21 cellular contexts compared by ENCODE assay signal in the genomic region with DNA sequence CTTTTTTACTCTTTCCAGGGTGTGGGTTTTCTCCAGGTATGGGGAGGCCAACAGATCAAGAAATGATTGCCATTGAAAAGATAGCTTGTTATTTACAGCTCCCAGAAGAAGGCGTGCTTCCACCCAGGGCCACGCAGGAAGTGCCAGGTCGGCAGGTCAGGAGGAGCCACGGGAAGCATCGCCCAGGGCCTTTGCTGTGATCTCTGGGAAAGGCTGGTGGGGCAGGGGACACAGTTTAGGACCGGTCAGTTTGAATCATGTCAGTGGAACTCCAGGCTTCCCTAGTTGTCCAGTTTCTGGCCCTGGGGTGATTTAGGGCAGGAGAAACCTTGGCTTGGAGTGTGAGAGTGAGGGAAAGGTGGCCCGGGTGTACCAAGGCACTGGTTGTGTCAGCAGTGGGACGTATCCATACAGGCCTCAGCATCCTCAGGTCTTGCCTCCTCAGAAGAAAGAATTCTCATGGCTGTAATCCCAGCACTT. TPM values are rescaled to one million over a fixed set of nuclear protein-coding genes. Genes with fewer than 3 reads are reported as not detected.
DNase-seq lines count a peak whose midpoint lies in the region; ATAC-seq, FAIRE-seq and TF ChIP-seq lines count a peak whose summit lies in the region.
"Had no signal": no experiment of that assay in that cellular context is flagged by ENCODE, and none has a peak within 500 bp of the region (broad histone marks: within the 10 kb centered on the region; RNA-seq: fewer than 3 reads in every experiment).

No MANE protein-coding gene starts in this region.

- CTCF ChIA-PET in HepG2 (lab: Yijun Ruan, JAX; ENCODE audit: low intra/inter-chr PET ratio, low total read pairs) = no interaction called here

- no peaks in the 10 kb centered on the region for H3K9me3 Mint-ChIP-seq in central memory CD8-positive, alpha-beta T cell
- no peaks in the 10 kb centered on the region for H3K9me3 Mint-ChIP-seq in natural killer cell
- H3K9me3 Mint-ChIP-seq: HFFc6 had no signal

- intact Hi-C loops in HepG2 (cut with micrococcal nuclease; ENCODE audit: unreplicated experiment) = no loop called here
- intact Hi-C loops in natural killer cell (cut with micrococcal nuclease) = no loop called here
- intact Hi-C loops in colonic mucosa (cut with DNase I) = no loop called here

- POLR2A ChIA-PET in HepG2 (lab: Yijun Ruan, JAX) = no interaction called here

- TF ChIP-seq EP300 in HepG2 (IDR thresholded peaks at IDR 0.05; ENCODE audit: low read depth in 2 of 2, low read length in 2 of 2) (no peak), HepG2 (CRISPR knock-in tag; IDR thresholded peaks at IDR 0.05; ENCODE audit: borderline replicate concordance) (no peak)

- TF ChIP-seq CTCF in liver (IDR thresholded peaks at IDR 0.05; ENCODE audit: low read depth, low read length, missing input control) (no peak), HepG2 (CRISPR knock-in tag; IDR thresholded peaks at IDR 0.05) (no peak), natural killer cell (IDR thresholded peaks at IDR 0.05) (no peak), colonic mucosa (IDR thresholded peaks at IDR 0.05) (no peak)

- TF ChIP-seq RAD21 in liver (IDR thresholded peaks at IDR 0.05) (no peak), HepG2 (CRISPR knock-in tag; IDR thresholded peaks at IDR 0.05) (no peak)

- H3K4me3 ChIP-seq in liver (ENCODE audit: low read depth in 1 of 3, low read length in 3 of 3) = no peak overlapping the region
- no peak overlapping the region for H3K4me3 ChIP-seq in HepG2 (replicated peaks in 1 of 3; ENCODE audit: insufficient read depth in 1 of 3, low read depth in 2 of 3, low read length in 3 of 3)
- H3K4me3 ChIP-seq in colonic mucosa = no peak overlapping the region

- H3K4me1 ChIP-seq in liver (ENCODE audit: control insufficient read depth in 4 of 4, insufficient read depth in 4 of 4, low read length in 3 of 4) (peaks cover 0 to 6% (median 0%) of the 10 kb centered on the region in 4 donors), HepG2 (ENCODE audit: insufficient read depth, low read length) (peaks cover 30% of the 10 kb centered on the region), colonic mucosa (no peaks in the 10 kb centered on the region)

- H3K4me3 Mint-ChIP-seq in central memory CD8-positive, alpha-beta T cell = no peak overlapping the region
- peak overlapping the region; percentile 88 for H3K4me3 Mint-ChIP-seq in natural killer cell
- H3K4me3 Mint-ChIP-seq: HFFc6 had no signal

- no peak for FAIRE-seq in HepG2 (lab: Jason Lieb, UNC)
- FAIRE-seq in RCC 7860 (lab: Jason Lieb, UNC) = no peak
- FAIRE-seq: A204.1, H54 had no signal

- 71% methylated on average over 8 of the region's 8 CpGs for WGBS in liver
- 33% methylated on average over 7 of the region's 8 CpGs for WGBS in HepG2 (ENCODE audit: low lambda C conversion rate)

- ATAC-seq in HepG2 (no peak), natural killer cell (peak in 2 of 3 donors; percentile 1 to 32)
- ATAC-seq in central memory CD8-positive, alpha-beta T cell (replicated peaks; ENCODE audit: extremely low read depth, poor library complexity, severe bottlenecking) = no peak

- H4K20me1 ChIP-seq in HepG2 (ENCODE audit: insufficient read depth, low read length) = no peaks in the 10 kb centered on the region

- H3K9me3 ChIP-seq in liver (ENCODE audit: control insufficient read depth in 4 of 4, low read length in 3 of 4) = peaks cover 0 to 7% (median 0%) of the 10 kb centered on the region in 4 donors
- peaks cover 6% of the 10 kb centered on the region; the same call in 1 of the 2 replicates for H3K9me3 ChIP-seq in HepG2 (ENCODE audit: low read length)
- no peaks in the 10 kb centered on the region for H3K9me3 ChIP-seq in colonic mucosa

- H2AFZ ChIP-seq in HepG2 (ENCODE audit: low read length) = no peak overlapping the region

- H3K27ac ChIP-seq in liver (ENCODE audit: low read depth in 1 of 2, low read length in 2 of 2) = no peak overlapping the region
- H3K27ac ChIP-seq in HepG2 (ENCODE audit: extremely low read length, insufficient read depth, low read length) = no peak overlapping the region
- H3K27ac ChIP-seq in colonic mucosa = no peak overlapping the region
- H3K27ac ChIP-seq: KMS-11 had no signal

- H3K4me1 Mint-ChIP-seq in central memory CD8-positive, alpha-beta T cell = peaks cover 25% of the 10 kb centered on the region
- H3K4me1 Mint-ChIP-seq in natural killer cell = peaks cover 33 to 42% of the 10 kb centered on the region in 2 donors

- BruUV-seq in HepG2 (replicated peaks; lab: Mats Ljungman, UMichigan) = no TSS peak

- peaks cover 55% of the 10 kb centered on the region for H3K27me3 Mint-ChIP-seq in central memory CD8-positive, alpha-beta T cell
- peaks cover 34 to 35% of the 10 kb centered on the region in 2 donors for H3K27me3 Mint-ChIP-seq in natural killer cell (ENCODE audit: low read depth in 2 of 2)

- H3K9ac ChIP-seq in liver (ENCODE audit: low read depth in 1 of 2, low read length in 2 of 2) (no peak overlapping the region), HepG2 (ENCODE audit: insufficient read depth, low read depth, low read length) (no peak overlapping the region), colonic mucosa (ENCODE audit: low read depth in 2 of 2, low read length in 2 of 2) (no peak overlapping the region)
- H3K9ac ChIP-seq: KMS-11 had no signal

- no peak for TF ChIP-seq POLR2A in HepG2 (IDR thresholded peaks at IDR 0.05; ENCODE audit: insufficient read depth in 1 of 2, low read depth in 2 of 2, low read length in 2 of 2)

- no peaks in the 10 kb centered on the region for H3K27me3 ChIP-seq in liver (ENCODE audit: control insufficient read depth in 4 of 4, insufficient read depth in 4 of 4, low read length in 3 of 4)
- peaks cover 2 to 26% of the 10 kb centered on the region in 2 experiments for H3K27me3 ChIP-seq in HepG2 (ENCODE audit: control insufficient read depth in 1 of 2, insufficient read depth in 2 of 2, low read length in 2 of 2)
- H3K27me3 ChIP-seq in colonic mucosa = no peaks in the 10 kb centered on the region

- H3K36me3 Mint-ChIP-seq in central memory CD8-positive, alpha-beta T cell (ENCODE audit: insufficient read depth) = peaks cover 3% of the 10 kb centered on the region
- no peaks in the 10 kb centered on the region for H3K36me3 Mint-ChIP-seq in natural killer cell
- H3K36me3 Mint-ChIP-seq: CD14-positive monocyte had no signal

- in situ Hi-C loops in HepG2 (cut with HindIII; ENCODE audit: extremely low pct_ligation_motif_present, low pct_unique_long_range_greater_than_20kb) = no loop called here

- H3K27ac Mint-ChIP-seq in central memory CD8-positive, alpha-beta T cell (ENCODE audit: low read depth) = peak overlapping the region; percentile 47
- peak overlapping the region in 1 of 2 donors; percentile 72 for H3K27ac Mint-ChIP-seq in natural killer cell
- H3K27ac Mint-ChIP-seq: CD14-positive monocyte, HFFc6 had no signal

- no peaks in the 10 kb centered on the region for H3K79me2 ChIP-seq in HepG2 (ENCODE audit: insufficient read depth, low read length)

- no peak overlapping the region for H3K4me2 ChIP-seq in HepG2 (ENCODE audit: low read depth, low read length)
- H3K4me2 ChIP-seq: KMS-11 had no signal

- no peaks in the 10 kb centered on the region for H3K36me3 ChIP-seq in liver (ENCODE audit: control insufficient read depth in 4 of 4, insufficient read depth in 3 of 4, low read depth in 1 of 4, low read length in 3 of 4)
- no peaks in the 10 kb centered on the region for H3K36me3 ChIP-seq in HepG2 (replicated peaks in 1 of 2; ENCODE audit: control insufficient read depth in 1 of 2, insufficient read depth in 2 of 2, low read length in 2 of 2)
- H3K36me3 ChIP-seq in colonic mucosa = no peaks in the 10 kb centered on the region

- DNase-seq in HepG2 (ENCODE audit: low spot score) (no peak), natural killer cell (no peak), occipital lobe (lab: John Stamatoyannopoulos, UW) (no peak), colonic mucosa (no peak), RCC 7860 (ENCODE audit: low spot score) (no peak)
- no peak for DNase-seq in central memory CD8-positive, alpha-beta T cell (ENCODE audit: low spot score in 2 of 2)
- no peak for DNase-seq in stimulated activated CD4-positive, alpha-beta T cell treated with anti-CD3 and anti-CD28 coated beads, Interleukin-4, amount 100 ng/mL, for 24 hours
- DNase-seq: COR-L47, DMS153, HFFc6, NCI-H1092, NCI-H2107, NCI-H2227 treated with DMSO at 0.1 percent for 48 hours, NCI-H524 treated with DMSO at 0.1 percent for 48 hours, SIG-M5 had no signal

RNA-seq across cellular contexts. Expression of gene PLA2G5, which starts 11.4 kb away (rescaled TPM):
- total RNA-seq in liver (1 to 10 TPM in 1 of 2 donors, not detected in 1; 2.0 TPM), HepG2 (2016; rRNA removed; fragmentation: Illumina TruSeq; extraction: Trizol) (not detected in 2 replicates), natural killer cell (not detected), occipital lobe (0.16 TPM), colonic mucosa (1 to 10 TPM in 1 of 2 donors, not detected in 1; 1.8 TPM)
- polyA plus RNA-seq in liver (1 to 10 TPM; 2.3 to 2.9 TPM), HepG2 (2011; rRNA removed) (not detected in 2 replicates)
- total RNA-seq in HepG2 (2016; cell fraction: cytosol; rRNA removed; fragmentation: Illumina TruSeq; extraction: Trizol; ENCODE audit: low read depth) = not detected in 2 replicates
- total RNA-seq in HepG2 (2016; cell fraction: insoluble cytoplasmic fraction; rRNA removed; fragmentation: Illumina TruSeq; extraction: Trizol) = not detected in 2 replicates
- not detected in 2 replicates for total RNA-seq in HepG2 (2016; cell fraction: membrane; rRNA removed; fragmentation: Illumina TruSeq; extraction: Trizol)
- total RNA-seq in HepG2 (2016; cell fraction: nucleus; rRNA removed; fragmentation: Illumina TruSeq; extraction: Trizol) = not detected in 2 replicates
- polyA plus RNA-seq in HepG2 (2011; cell fraction: cytosol; rRNA removed) = 0.06 TPM in 1 of 2 replicates, not detected in the other
- polyA plus RNA-seq in HepG2 (2011; cell fraction: nucleus; rRNA removed) = not detected in 2 replicates
- not detected in 2 replicates for polyA plus RNA-seq in HepG2 (2012)
- not detected in 2 replicates for polyA plus RNA-seq in HepG2 (2016; cell fraction: cytosol; fragmentation: Illumina TruSeq; extraction: Trizol; ENCODE audit: low read depth)
- polyA plus RNA-seq in HepG2 (2016; cell fraction: insoluble cytoplasmic fraction; fragmentation: Illumina TruSeq; extraction: Trizol; ENCODE audit: low read depth) = not detected in 2 replicates
- polyA plus RNA-seq in HepG2 (2016; cell fraction: membrane; fragmentation: Illumina TruSeq; extraction: Trizol; ENCODE audit: low read depth) = not detected in 2 replicates
- not detected in 2 replicates for polyA plus RNA-seq in HepG2 (2016; cell fraction: nucleus; fragmentation: Illumina TruSeq; extraction: Trizol; ENCODE audit: insufficient read depth, low read depth)
- not detected in 2 replicates for polyA minus RNA-seq in HepG2 (2011; rRNA and poly(A)+ RNA removed; ENCODE audit: low replicate concordance)
- polyA minus RNA-seq in HepG2 (2011; cell fraction: cytosol; rRNA and poly(A)+ RNA removed) = not detected in 2 replicates
- polyA minus RNA-seq in HepG2 (2011; cell fraction: nucleus; rRNA and poly(A)+ RNA removed) = not detected in 2 replicates
- total RNA-seq: HFFc6, MCF 10A had no signal
- polyA plus RNA-seq: CD14-positive monocyte had no signal

RNA-seq across cellular contexts. Expression of gene PLA2G2D, which starts 38.0 kb away (rescaled TPM):
- under 1 TPM; 0.08 to 0.14 TPM for total RNA-seq in liver
- polyA plus RNA-seq in liver = under 1 TPM in 1 of 2 donors, not detected in 1; 0.06 TPM
- not detected in 2 replicates for total RNA-seq in HepG2 (2016; rRNA removed; fragmentation: Illumina TruSeq; extraction: Trizol)
- total RNA-seq in HepG2 (2016; cell fraction: cytosol; rRNA removed; fragmentation: Illumina TruSeq; extraction: Trizol; ENCODE audit: low read depth) = not detected in 2 replicates
- total RNA-seq in HepG2 (2016; cell fraction: insoluble cytoplasmic fraction; rRNA removed; fragmentation: Illumina TruSeq; extraction: Trizol) = not detected in 2 replicates
- total RNA-seq in HepG2 (2016; cell fraction: membrane; rRNA removed; fragmentation: Illumina TruSeq; extraction: Trizol) = not detected in 2 replicates
- total RNA-seq in HepG2 (2016; cell fraction: nucleus; rRNA removed; fragmentation: Illumina TruSeq; extraction: Trizol) = not detected in 2 replicates
- polyA plus RNA-seq in HepG2 (2011; rRNA removed) = not detected in 2 replicates
- not detected in 2 replicates for polyA plus RNA-seq in HepG2 (2011; cell fraction: cytosol; rRNA removed)
- polyA plus RNA-seq in HepG2 (2011; cell fraction: nucleus; rRNA removed) = not detected in 2 replicates
- not detected in 2 replicates for polyA plus RNA-seq in HepG2 (2012)
- not detected in 2 replicates for polyA plus RNA-seq in HepG2 (2016; cell fraction: cytosol; fragmentation: Illumina TruSeq; extraction: Trizol; ENCODE audit: low read depth)
- not detected in 2 replicates for polyA plus RNA-seq in HepG2 (2016; cell fraction: insoluble cytoplasmic fraction; fragmentation: Illumina TruSeq; extraction: Trizol; ENCODE audit: low read depth)
- polyA plus RNA-seq in HepG2 (2016; cell fraction: membrane; fragmentation: Illumina TruSeq; extraction: Trizol; ENCODE audit: low read depth) = not detected in 2 replicates
- not detected in 2 replicates for polyA plus RNA-seq in HepG2 (2016; cell fraction: nucleus; fragmentation: Illumina TruSeq; extraction: Trizol; ENCODE audit: insufficient read depth, low read depth)
- polyA minus RNA-seq in HepG2 (2011; rRNA and poly(A)+ RNA removed; ENCODE audit: low replicate concordance) = not detected in 2 replicates
- polyA minus RNA-seq in HepG2 (2011; cell fraction: cytosol; rRNA and poly(A)+ RNA removed) = not detected in 2 replicates
- polyA minus RNA-seq in HepG2 (2011; cell fraction: nucleus; rRNA and poly(A)+ RNA removed) = not detected in 2 replicates
- not detected for total RNA-seq in natural killer cell
- not detected for total RNA-seq in occipital lobe
- total RNA-seq in colonic mucosa = under 1 TPM; 0.21 to 0.25 TPM
- total RNA-seq: HFFc6, MCF 10A had no signal

RNA-seq across cellular contexts. Expression of gene PLA2G2F, which starts 57.8 kb away (rescaled TPM):
- under 1 TPM in 1 of 2 donors, not detected in 1; under 0.01 TPM for total RNA-seq in liver
- polyA plus RNA-seq in liver = not detected
- total RNA-seq in HepG2 (2016; rRNA removed; fragmentation: Illumina TruSeq; extraction: Trizol) = not detected in 2 replicates
- total RNA-seq in HepG2 (2016; cell fraction: cytosol; rRNA removed; fragmentation: Illumina TruSeq; extraction: Trizol; ENCODE audit: low read depth) = not detected in 2 replicates
- not detected in 2 replicates for total RNA-seq in HepG2 (2016; cell fraction: insoluble cytoplasmic fraction; rRNA removed; fragmentation: Illumina TruSeq; extraction: Trizol)
- not detected in 2 replicates for total RNA-seq in HepG2 (2016; cell fraction: membrane; rRNA removed; fragmentation: Illumina TruSeq; extraction: Trizol)
- not detected in 2 replicates for total RNA-seq in HepG2 (2016; cell fraction: nucleus; rRNA removed; fragmentation: Illumina TruSeq; extraction: Trizol)
- not detected in 2 replicates for polyA plus RNA-seq in HepG2 (2011; rRNA removed)
- not detected in 2 replicates for polyA plus RNA-seq in HepG2 (2011; cell fraction: cytosol; rRNA removed)
- polyA plus RNA-seq in HepG2 (2011; cell fraction: nucleus; rRNA removed) = 0.06 TPM in 1 of 2 replicates, not detected in the other
- not detected in 2 replicates for polyA plus RNA-seq in HepG2 (2012)
- not detected in 2 replicates for polyA plus RNA-seq in HepG2 (2016; cell fraction: cytosol; fragmentation: Illumina TruSeq; extraction: Trizol; ENCODE audit: low read depth)
- not detected in 2 replicates for polyA plus RNA-seq in HepG2 (2016; cell fraction: insoluble cytoplasmic fraction; fragmentation: Illumina TruSeq; extraction: Trizol; ENCODE audit: low read depth)
- polyA plus RNA-seq in HepG2 (2016; cell fraction: membrane; fragmentation: Illumina TruSeq; extraction: Trizol; ENCODE audit: low read depth) = not detected in 2 replicates
- not detected in 2 replicates for polyA plus RNA-seq in HepG2 (2016; cell fraction: nucleus; fragmentation: Illumina TruSeq; extraction: Trizol; ENCODE audit: insufficient read depth, low read depth)
- polyA minus RNA-seq in HepG2 (2011; rRNA and poly(A)+ RNA removed; ENCODE audit: low replicate concordance) = not detected in 2 replicates
- not detected in 2 replicates for polyA minus RNA-seq in HepG2 (2011; cell fraction: cytosol; rRNA and poly(A)+ RNA removed)
- not detected in 2 replicates for polyA minus RNA-seq in HepG2 (2011; cell fraction: nucleus; rRNA and poly(A)+ RNA removed)
- not detected for total RNA-seq in natural killer cell
- not detected for total RNA-seq in occipital lobe
- not detected for total RNA-seq in colonic mucosa
- total RNA-seq: HFFc6, MCF 10A had no signal
- polyA plus RNA-seq: CD14-positive monocyte had no signal

Comparison
In these comparisons a context has a peak if more than half of its experiments do, and no peak if none do; other contexts are left out.
1. ATAC-seq: peak in natural killer cell (2 of 3); none in HepG2 (single experiment) and central memory CD8-positive, alpha-beta T cell (single experiment).